ENCODE assay signal across 20 cellular contexts in genomic region chr20:45115386-45115774, GRCh38. TPM values are rescaled to one million over a fixed set of nuclear protein-coding genes. Genes with fewer than 3 reads are reported as not detected.
"Had no signal": no experiment of that assay in that cellular context is flagged by ENCODE, and none has a peak within 500 bp of the region (broad histone marks: within the 10 kb centered on the region; RNA-seq: fewer than 3 reads in every experiment).

No MANE protein-coding gene starts in this region.

- H3K4me3 Mint-ChIP-seq: activated naive CD8-positive, alpha-beta T cell; nephron; stimulated activated naive B cell treated with anti-CD40 and anti-IgM and Interleukin-4, amounts not matched to agents 10 μg/mL and 1 μg/mL and 100 μg/mL, for 72 hours; T-cell had no signal

- H3K4me1 ChIP-seq: body of pancreas, esophagus muscularis mucosa, pancreas had no signal

- H3K9me3 Mint-ChIP-seq: nephron; stimulated activated naive B cell treated with anti-CD40 and anti-IgM and Interleukin-4, amounts not matched to agents 10 μg/mL and 1 μg/mL and 100 μg/mL, for 72 hours; T-cell had no signal

- ATAC-seq: body of pancreas, pancreas had no signal

- H3K27ac ChIP-seq: body of pancreas, esophagus muscularis mucosa, pancreas, SK-N-MC had no signal

- H3K27me3 ChIP-seq: body of pancreas, pancreas had no signal

- FAIRE-seq: colon, pancreas had no signal

- H3K4me3 ChIP-seq: body of pancreas, esophagus muscularis mucosa, pancreas, SK-N-MC had no signal

- H3K36me3 ChIP-seq: esophagus muscularis mucosa, pancreas had no signal

- H3K9me3 ChIP-seq: body of pancreas, esophagus muscularis mucosa, pancreas had no signal

- DNase-seq: activated CD4-positive, alpha-beta T cell treated with anti-CD3 and anti-CD28 coated beads, Interleukin-2, amount 50 U/mL, for 1 hour; activated gamma-delta T cell; activated T-cell treated with anti-CD3 and anti-CD28 coated beads, Interleukin-2, amount 50 U/mL, for 1 hour; amniotic stem cell; body of pancreas; caudate nucleus; pancreas; stimulated activated CD4-positive, alpha-beta T cell treated with anti-CD3 and anti-CD28 coated beads, Interleukin-2, amount 100 ng/mL, for 48 hours; stimulated activated naive B cell treated with anti-CD40 and anti-IgM and Interleukin-4, amounts not matched to agents 10 μg/mL and 1 μg/mL and 100 μg/mL, for 72 hours; T1000; trophoblast cell had no signal

- H3K36me3 Mint-ChIP-seq: stimulated activated naive B cell treated with anti-CD40 and anti-IgM and Interleukin-4, amounts not matched to agents 10 μg/mL and 1 μg/mL and 100 μg/mL, for 72 hours; T-cell had no signal

- H3K4me1 Mint-ChIP-seq: nephron had no signal

- H3K27ac Mint-ChIP-seq: activated naive CD8-positive, alpha-beta T cell; nephron; stimulated activated naive B cell treated with anti-CD40 and anti-IgM and Interleukin-4, amounts not matched to agents 10 μg/mL and 1 μg/mL and 100 μg/mL, for 72 hours; T-cell had no signal

RNA-seq across cellular contexts. Expression of gene WFDC5, which starts 0.4 kb away (rescaled TPM):
- total RNA-seq: body of pancreas, esophagus muscularis mucosa, fibroblast of villous mesenchyme, liver, mesenteric fat pad, pancreas, T-cell had no signal
- polyA plus RNA-seq: liver, pancreas had no signal

RNA-seq across cellular contexts. Expression of gene WFDC12, which starts 8.9 kb away (rescaled TPM):
- total RNA-seq: body of pancreas, esophagus muscularis mucosa, fibroblast of villous mesenchyme, liver, mesenteric fat pad, pancreas, T-cell had no signal
- polyA plus RNA-seq: liver, pancreas had no signal

RNA-seq across cellular contexts. Expression of gene KCNS1, which starts 14.5 kb away (rescaled TPM):
- total RNA-seq: body of pancreas, mesenteric fat pad had no signal

RNA-seq across cellular contexts. Expression of gene PI3, which starts 59.3 kb away (rescaled TPM):
- total RNA-seq: body of pancreas, fibroblast of villous mesenchyme, liver, mesenteric fat pad had no signal
- polyA plus RNA-seq: liver had no signal
